ENCODE assay signal across 25 cellular contexts in the genomic region with DNA sequence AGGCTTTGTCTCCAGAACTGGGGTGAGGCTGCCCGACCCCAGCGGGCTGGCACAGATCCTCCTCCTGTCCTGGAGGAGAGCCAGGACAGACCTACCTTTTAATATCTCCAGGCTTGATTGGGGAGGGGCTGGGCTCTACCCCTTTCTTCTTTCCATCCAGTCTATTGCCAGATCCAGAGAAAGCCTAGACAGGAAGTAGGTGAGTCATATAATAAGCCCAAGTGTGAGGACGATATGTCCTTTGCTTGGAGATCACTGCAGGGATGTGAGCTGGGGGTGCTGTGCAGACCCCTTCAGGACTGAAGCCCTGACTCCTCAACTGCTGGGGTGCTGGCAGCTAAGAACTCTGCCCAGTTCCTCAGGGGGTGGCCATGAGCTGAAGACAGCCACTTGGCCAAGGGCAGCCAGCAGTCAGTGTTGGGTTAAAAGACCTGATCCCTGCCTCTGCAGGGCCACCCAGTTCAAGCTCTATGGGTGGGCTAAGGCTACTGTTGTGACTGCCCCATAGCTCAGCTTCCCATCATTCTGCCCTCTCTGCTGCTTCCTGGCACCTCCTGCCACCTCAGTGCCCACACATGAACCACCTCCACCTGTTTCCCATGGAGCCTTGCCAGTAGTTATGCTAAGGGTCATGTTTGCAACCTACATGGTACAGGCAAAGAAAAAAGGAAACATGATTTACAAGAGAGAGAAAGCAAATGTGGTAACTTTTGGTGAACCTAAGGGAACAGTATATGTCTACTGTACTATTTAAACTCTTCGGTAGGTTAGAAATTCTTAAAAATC. TPM values are rescaled to one million over a fixed set of nuclear protein-coding genes. Genes with fewer than 3 reads are reported as not detected.
A peak's percentile ranks its signal among the peaks of the same experiment; 100 is the strongest.
DNase-seq lines count a peak whose midpoint lies in the region; ATAC-seq and TF ChIP-seq lines count a peak whose summit lies in the region.
"Had no signal": no experiment of that assay in that cellular context is flagged by ENCODE, and none has a peak within 500 bp of the region (broad histone marks: within the 10 kb centered on the region; RNA-seq: fewer than 3 reads in every experiment).

No MANE protein-coding gene starts in this region.

- no peak for TF ChIP-seq EP300 in ovary (IDR thresholded peaks at IDR 0.05)

- H3K9me3 ChIP-seq in gastrocnemius medialis = no peaks in the 10 kb centered on the region
- H3K9me3 ChIP-seq in ovary = no peaks in the 10 kb centered on the region
- H3K9me3 ChIP-seq: right atrium auricular region had no signal

- in situ Hi-C loops in gastrocnemius medialis (cut with MboI; ENCODE audit: low sequenced_read_pairs in 4 of 4) = loop anchor here in 1 of 4 donors (25.0 kb wide), 1 partner anchor 268 kb away; the partner anchor contains the start of gene SLC25A1

- H3K27me3 ChIP-seq in gastrocnemius medialis = no peaks in the 10 kb centered on the region
- H3K27me3 ChIP-seq in ovary = no peaks in the 10 kb centered on the region
- H3K27me3 ChIP-seq: right atrium auricular region had no signal

- H3K27me3 Mint-ChIP-seq in activated T-cell treated with anti-CD3 and anti-CD28 coated beads, Interleukin-2, amount 50 U/mL, for 72 hours (ENCODE audit: low read depth) = no peaks in the 10 kb centered on the region
- no peaks in the 10 kb centered on the region for H3K27me3 Mint-ChIP-seq in chondrocyte (ENCODE audit: low read depth)
- H3K27me3 Mint-ChIP-seq: naive B cell, T-cell had no signal

- WGBS in ovary, 3 donors = 67 to 83% (median 71%) methylated on average over 4 of the region's 4 CpGs

- H3K9me3 Mint-ChIP-seq in activated T-cell treated with anti-CD3 and anti-CD28 coated beads, Interleukin-2, amount 50 U/mL, for 72 hours = no peaks in the 10 kb centered on the region
- no peaks in the 10 kb centered on the region for H3K9me3 Mint-ChIP-seq in chondrocyte (ENCODE audit: low read depth)
- H3K9me3 Mint-ChIP-seq: naive B cell, T-cell had no signal

- H3K4me3 ChIP-seq in gastrocnemius medialis (no peak overlapping the region), ovary (no peak overlapping the region)
- H3K4me3 ChIP-seq: right atrium auricular region had no signal

- intact Hi-C loops in gastrocnemius medialis (cut with DNase I; ENCODE audit: low total_unique reads) = no loop called here
- intact Hi-C loops in ovary (cut with DNase I) = no loop called here

- peak overlapping the region; percentile 3 for H3K27ac Mint-ChIP-seq in activated T-cell treated with anti-CD3 and anti-CD28 coated beads, Interleukin-2, amount 50 U/mL, for 72 hours
- peak overlapping the region; percentile 57 for H3K27ac Mint-ChIP-seq in chondrocyte (ENCODE audit: unreplicated experiment)
- H3K27ac Mint-ChIP-seq: T-cell had no signal

- no peaks in the 10 kb centered on the region for H3K4me1 ChIP-seq in gastrocnemius medialis
- H3K4me1 ChIP-seq in ovary (ENCODE audit: insufficient read depth) = no peaks in the 10 kb centered on the region
- H3K4me1 ChIP-seq: right atrium auricular region had no signal

- H3K36me3 ChIP-seq in gastrocnemius medialis (peaks cover 0 to 91% of the 10 kb centered on the region in 2 donors), ovary (no peaks in the 10 kb centered on the region)

- peaks cover 9% of the 10 kb centered on the region for H3K4me1 Mint-ChIP-seq in activated T-cell treated with anti-CD3 and anti-CD28 coated beads, Interleukin-2, amount 50 U/mL, for 72 hours (ENCODE audit: low read depth)
- peaks cover 17% of the 10 kb centered on the region for H3K4me1 Mint-ChIP-seq in chondrocyte (ENCODE audit: low read depth)
- H3K4me1 Mint-ChIP-seq: T-cell had no signal

- no peak for ATAC-seq in activated T-cell treated with anti-CD3 and anti-CD28 coated beads, Interleukin-2, amount 50 U/mL, for 72 hours (replicated peaks in 1 of 2)
- no peak for ATAC-seq in gastrocnemius medialis
- ATAC-seq: left colon had no signal

- peaks cover 5 to 16% of the 10 kb centered on the region in 2 donors for H3K36me3 Mint-ChIP-seq in activated T-cell treated with anti-CD3 and anti-CD28 coated beads, Interleukin-2, amount 50 U/mL, for 72 hours (ENCODE audit: insufficient read depth in 2 of 2)
- H3K36me3 Mint-ChIP-seq in chondrocyte (ENCODE audit: low read depth) = peaks cover 34% of the 10 kb centered on the region

- TF ChIP-seq CTCF in chondrocyte (IDR thresholded peaks at IDR 0.05) = no peak
- TF ChIP-seq CTCF in gastrocnemius medialis (IDR thresholded peaks at IDR 0.05 in 4 of 5, conservative IDR thresholded peaks at IDR 0.05 in 1 of 5) = no peak
- no peak for TF ChIP-seq CTCF in ovary (IDR thresholded peaks at IDR 0.05)

- H3K27ac ChIP-seq in gastrocnemius medialis (peak overlapping the region in 3 of 4 donors; percentile 27 to 43 (median 37)), ovary (no peak overlapping the region)
- H3K27ac ChIP-seq: right atrium auricular region had no signal

- TF ChIP-seq POLR2A in gastrocnemius medialis (IDR thresholded peaks at IDR 0.05) (no peak), ovary (IDR thresholded peaks at IDR 0.05) (no peak)

- DNase-seq in activated T-cell treated with anti-CD3 and anti-CD28 coated beads, Interleukin-2, amount 50 U/mL, for 72 hours = no peak
- DNase-seq in activated T-cell treated with anti-CD3 and anti-CD28 coated beads for 4 hours (no peak), M059J (ENCODE audit: low read depth) (peak; percentile 26), chondrocyte (ENCODE audit: low spot score) (no peak), gastrocnemius medialis (no peak), hypothalamus (lab: John Stamatoyannopoulos, UW) (no peak), ovary (no peak)
- DNase-seq in activated CD4-positive, CD25-positive, alpha-beta regulatory T cell treated with anti-CD3 and anti-CD28 coated beads, Interleukin-2, amount 50 U/mL, for 72 hours = no peak
- DNase-seq: activated CD4-positive, alpha-beta T cell treated with anti-CD3 and anti-CD28 coated beads for 4 hours; activated CD8-positive, alpha-beta memory T cell treated with anti-CD3 and anti-CD28 coated beads, Interleukin-2, amount 50 U/mL, for 48 hours; activated gamma-delta T cell treated with Interleukin-2 at 50 U/mL for 16 hours; aorta; COR-L47; DMS79 treated with DMSO at 0.1 percent for 48 hours; left colon; naive B cell; NCI-H2081; NCI-H345; NCI-H774; OCI-M1; SHP77; stimulated activated CD8-positive, alpha-beta memory T cell treated with anti-CD3 and anti-CD28 coated beads, Interleukin-4, amount 100 ng/mL, for 48 hours; T-cell had no signal

- H3K4me3 Mint-ChIP-seq in activated T-cell treated with anti-CD3 and anti-CD28 coated beads, Interleukin-2, amount 50 U/mL, for 72 hours = no peak overlapping the region
- H3K4me3 Mint-ChIP-seq in chondrocyte (ENCODE audit: unreplicated experiment) = no peak overlapping the region
- H3K4me3 Mint-ChIP-seq: T-cell had no signal

RNA-seq across cellular contexts. Expression of gene C22orf39, which starts 8.3 kb away (rescaled TPM):
- total RNA-seq in activated T-cell treated with anti-CD3 and anti-CD28 coated beads, Interleukin-2, amount 50 U/mL, for 72 hours = 10 to 100 TPM; 34.3 to 40.6 TPM
- 24.2 and 29.6 TPM in 2 replicates for total RNA-seq in M059J (2014; rRNA removed; shearing (Covaris generic))
- total RNA-seq in chondrocyte (18.4 to 25.7 TPM (median 19.5 TPM) in 3 replicates), gastrocnemius medialis (100 to 1,000 TPM; 157 to 182 (median 178) TPM), ovary (10 to 100 TPM; 25.7 to 38.3 (median 33.5) TPM)
- 10 to 100 TPM; 33.0 to 58.9 TPM for polyA plus RNA-seq in ovary

RNA-seq across cellular contexts. Expression of gene UFD1, which starts 23.2 kb away (rescaled TPM):
- total RNA-seq in activated T-cell treated with anti-CD3 and anti-CD28 coated beads, Interleukin-2, amount 50 U/mL, for 72 hours = 10 to 100 TPM; 68.3 to 78.6 TPM
- 71.4 and 88.6 TPM in 2 replicates for total RNA-seq in M059J (2014; rRNA removed; shearing (Covaris generic))
- total RNA-seq in chondrocyte = 75.8 to 81.2 TPM (median 76.2 TPM) in 3 replicates
- total RNA-seq in gastrocnemius medialis = 100 to 1,000 TPM; 106 to 199 (median 165) TPM
- total RNA-seq in ovary = 10 to 100 TPM; 19.9 to 52.9 (median 32.6) TPM
- 10 to 100 TPM; 57.5 to 84.5 TPM for polyA plus RNA-seq in ovary

RNA-seq across cellular contexts. Expression of gene MRPL40, which starts 23.4 kb away (rescaled TPM):
- total RNA-seq in activated T-cell treated with anti-CD3 and anti-CD28 coated beads, Interleukin-2, amount 50 U/mL, for 72 hours = 10 to 100 TPM; 27.1 to 27.2 TPM
- total RNA-seq in M059J (2014; rRNA removed; shearing (Covaris generic)) = 44.4 and 50.4 TPM in 2 replicates
- 21.4 to 22.5 TPM (median 21.8 TPM) in 3 replicates for total RNA-seq in chondrocyte
- total RNA-seq in gastrocnemius medialis = 10 to 100 TPM; 53.8 to 75.1 (median 61.5) TPM
- total RNA-seq in ovary = 10 to 100 TPM; 21.1 to 31.0 (median 28.5) TPM
- 10 to 100 TPM; 31.1 to 46.9 TPM for polyA plus RNA-seq in ovary

RNA-seq across cellular contexts. Expression of gene CDC45, which starts 23.9 kb away (rescaled TPM):
- 100 to 1,000 TPM; 119 to 144 TPM for total RNA-seq in activated T-cell treated with anti-CD3 and anti-CD28 coated beads, Interleukin-2, amount 50 U/mL, for 72 hours
- total RNA-seq in M059J (2014; rRNA removed; shearing (Covaris generic)) = 26.1 and 32.2 TPM in 2 replicates
- total RNA-seq in chondrocyte (2.2 to 13.3 TPM (median 2.9 TPM) in 3 replicates), gastrocnemius medialis (under 1 TPM in 1 of 4 donors, not detected in 3; 0.27 TPM), ovary (1 to 10 TPM in 2 of 7 donors, under 1 TPM in 2, not detected in 3; 0.87 to 2.2 (median 1.1) TPM)
- polyA plus RNA-seq in ovary = 1 to 10 TPM in 1 of 2 donors, under 1 TPM in 1; 0.46 to 1.4 TPM
- total RNA-seq: mesenteric fat pad had no signal

RNA-seq across cellular contexts. Expression of gene HIRA, which starts 24.2 kb away (rescaled TPM):
- total RNA-seq in activated T-cell treated with anti-CD3 and anti-CD28 coated beads, Interleukin-2, amount 50 U/mL, for 72 hours = 10 to 100 TPM; 30.7 to 36.6 TPM
- total RNA-seq in M059J (2014; rRNA removed; shearing (Covaris generic)) = 17.1 and 21.5 TPM in 2 replicates
- total RNA-seq in chondrocyte (27.1 to 31.8 TPM (median 30.3 TPM) in 3 replicates), gastrocnemius medialis (10 to 100 TPM; 14.2 to 46.8 (median 24.6) TPM), ovary (10 to 100 TPM in 5 of 7 donors, 1 to 10 TPM in 2; 7.2 to 31.6 (median 20.6) TPM)
- polyA plus RNA-seq in ovary = 10 to 100 TPM; 12.8 to 16.5 TPM

Comparison
In these comparisons a context has a peak if more than half of its experiments do, and no peak if none do; other contexts are left out.
1. H3K27ac ChIP-seq: peak in gastrocnemius medialis (3 of 4); none in ovary (0 of 2).